ENCODE assay signal across 28 cellular contexts in the genomic region with DNA sequence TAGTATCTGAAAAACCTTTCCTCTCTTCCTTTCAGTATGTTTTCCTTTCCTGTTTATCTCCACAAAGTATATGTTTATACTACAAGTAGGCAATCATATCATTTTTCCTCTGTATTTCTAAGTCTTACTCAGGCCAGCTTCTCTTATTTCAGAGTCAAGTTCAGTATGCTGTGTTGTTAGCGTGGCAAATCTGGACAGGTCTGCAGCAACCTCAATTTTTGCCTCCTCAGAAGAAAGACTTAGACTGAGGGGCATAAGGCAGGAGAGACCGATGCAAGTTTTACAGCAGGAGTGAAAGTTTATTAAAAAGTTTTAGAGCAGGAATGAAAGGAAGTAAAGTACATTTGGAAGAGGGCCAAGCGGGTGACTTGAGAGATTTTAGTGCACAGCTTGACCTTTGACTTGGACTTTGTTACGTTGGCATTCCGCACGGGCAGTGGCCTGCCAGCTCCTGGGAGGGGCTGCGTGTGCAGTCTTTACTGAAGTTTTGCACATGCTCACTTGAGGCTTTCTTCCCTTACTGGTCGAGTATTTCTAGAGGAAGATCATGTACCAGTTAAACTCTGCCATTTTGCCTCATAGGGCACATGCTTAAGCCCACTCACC.
"Had no signal": no experiment of that assay in that cellular context is flagged by ENCODE, and none has a peak within 500 bp of the region (broad histone marks: within the 10 kb centered on the region; RNA-seq: fewer than 3 reads in every experiment).

No MANE protein-coding gene starts in this region.

- FAIRE-seq: astrocyte had no signal

- H3K4me3 ChIP-seq: adrenal gland, body of pancreas, breast epithelium, MG63, SJCRH30, SK-N-MC had no signal

- H3K27ac ChIP-seq: adrenal gland, body of pancreas, breast epithelium, SJCRH30, SK-N-MC had no signal

- H3K9me3 ChIP-seq: adrenal gland, MG63, SJCRH30 had no signal

- H3K27me3 ChIP-seq: adrenal gland, body of pancreas, MG63, SJCRH30 had no signal

- H3K36me3 ChIP-seq: adrenal gland, breast epithelium, MG63, SJCRH30 had no signal

- DNase-seq: activated CD4-positive, alpha-beta T cell treated with anti-CD3 and anti-CD28 coated beads for 36 hours; activated CD4-positive, alpha-beta T cell treated with anti-CD3 and anti-CD28 coated beads, Interleukin-2, amount 10 ng/mL, durations not matched to agents 7 days and 5 days; activated CD4-positive, alpha-beta T cell treated with anti-CD3 and anti-CD28 coated beads, Interleukin-2, amount 50 U/mL, for 48 hours; activated CD8-positive, alpha-beta memory T cell treated with anti-CD3 and anti-CD28 coated beads, Interleukin-2, amount 50 U/mL, for 4 hours; activated gamma-delta T cell treated with Interleukin-2 at 50 U/mL for 16 hours; activated naive CD4-positive, alpha-beta T cell treated with anti-CD3 and anti-CD28 coated beads for 36 hours; activated T-cell treated with anti-CD3 and anti-CD28 coated beads for 4 hours; activated T-cell treated with anti-CD3 and anti-CD28 coated beads, Interleukin-2, amount 50 U/mL, for 4 hours; adrenal gland; body of pancreas; Karpas-422; NCI-H1048; NCI-H1105 treated with DMSO at 0.1 percent for 48 hours; NCI-H1436; NCI-H1694; NCI-H2029; NCI-H345; NCI-H524 treated with DMSO at 0.1 percent for 48 hours; SHP77; SJCRH30 had no signal

- ATAC-seq: activated CD4-positive, alpha-beta T cell treated with anti-CD3 and anti-CD28 coated beads for 36 hours; activated CD4-positive, CD25-positive, alpha-beta regulatory T cell treated with anti-CD3 and anti-CD28 coated beads, Interleukin-2, amount 50 U/mL, for 24 hours; activated naive CD4-positive, alpha-beta T cell treated with anti-CD3 and anti-CD28 coated beads, Interleukin-2, amount 50 U/mL, for 72 hours; activated T-cell treated with anti-CD3 and anti-CD28 coated beads, Interleukin-2, amount 50 U/mL, for 4 hours; body of pancreas; Panc1; WTC11 had no signal

- H3K4me1 ChIP-seq: adrenal gland, body of pancreas, breast epithelium, SJCRH30 had no signal
